Comparison of ENCODE assay signal across 16 cellular contexts in the genomic region with DNA sequence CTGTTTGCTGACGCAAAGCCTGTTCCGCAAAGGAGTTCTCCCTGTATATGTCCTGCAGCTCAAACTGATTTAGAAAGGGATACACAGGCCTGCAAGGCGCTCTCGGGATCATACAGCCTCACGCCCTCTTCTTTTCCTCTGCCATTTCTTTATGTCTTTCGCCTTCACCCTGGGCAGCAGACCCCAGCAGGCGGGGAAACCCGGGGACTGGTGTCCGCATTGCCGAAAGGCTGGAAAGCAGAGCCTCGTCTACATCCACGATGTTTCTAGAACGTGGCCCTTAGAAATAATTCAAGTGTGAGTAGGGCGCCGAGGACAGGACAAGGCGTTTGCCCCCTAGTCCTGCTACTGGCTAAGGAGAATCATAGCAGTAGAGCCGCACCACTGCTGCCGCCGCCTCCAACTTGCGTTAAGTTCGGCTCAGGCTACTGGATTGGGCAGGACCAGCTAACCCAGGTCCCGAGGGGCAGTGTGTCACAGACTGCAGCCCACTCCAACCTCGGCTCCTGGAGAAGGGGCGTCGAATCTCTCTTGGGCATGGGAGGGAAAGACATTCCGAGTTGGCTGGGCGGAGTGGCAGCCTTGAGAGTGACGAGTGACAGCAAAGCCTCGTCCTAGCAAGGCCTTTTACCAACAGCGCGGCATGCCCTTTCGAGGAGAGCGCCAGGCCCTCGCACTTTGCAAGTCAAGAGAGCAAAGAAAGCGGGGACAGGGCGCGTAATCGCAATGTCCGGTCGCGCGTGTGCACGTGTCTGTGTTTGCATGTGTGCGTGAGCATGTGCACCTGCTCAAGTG. TPM values are rescaled to one million over a fixed set of nuclear protein-coding genes. Genes with fewer than 3 reads are reported as not detected.
DNase-seq lines count a peak whose midpoint lies in the region; TF ChIP-seq lines count a peak whose summit lies in the region.
"Had no signal": no experiment of that assay in that cellular context is flagged by ENCODE, and none has a peak within 500 bp of the region (broad histone marks: within the 10 kb centered on the region; RNA-seq: fewer than 3 reads in every experiment).

No MANE protein-coding gene starts in this region.

- peak overlapping the region; percentile 40; the same call in 1 of the 2 replicates for H3K9ac ChIP-seq in ES-I3 (ENCODE audit: low read depth, low read length)
- no peak overlapping the region for H3K9ac ChIP-seq in HUES64 (ENCODE audit: low read depth, low read length)
- no peak overlapping the region for H3K9ac ChIP-seq in mammary epithelial cell (ENCODE audit: insufficient read depth, low read length)
- H3K9ac ChIP-seq: BLaER1 treated with 17β-estradiol and CSF1 and Interleukin-3, amounts not matched to agents 10 nM and 100 nM had no signal

- H3K9me3 Mint-ChIP-seq in nephron progenitor cell = no peaks in the 10 kb centered on the region

- peak overlapping the region; percentile 16 for H3K4me3 Mint-ChIP-seq in nephron progenitor cell
- H3K4me3 Mint-ChIP-seq: activated naive CD8-positive, alpha-beta T cell treated with anti-CD3 and anti-CD28 coated beads, Interleukin-2, amount 50 U/mL, for 24 hours had no signal

- in situ Hi-C loops in mammary epithelial cell (cut with MboI; ENCODE audit: low sequenced_read_pairs in 2 of 2) = no loop called here

- H3K27ac ChIP-seq in HUES64 (ENCODE audit: low read depth, low read length) = no peak overlapping the region
- H3K27ac ChIP-seq in left ventricle myocardium inferior (replicated peaks) = peak overlapping the region; percentile 89
- H3K27ac ChIP-seq in mammary epithelial cell (ENCODE audit: insufficient read depth, low read depth, low read length) = no peak overlapping the region
- H3K27ac ChIP-seq: BLaER1 treated with 17β-estradiol and CSF1 and Interleukin-3, amounts not matched to agents 10 nM and 100 nM; Peyer's patch had no signal

- intact Hi-C loops in left ventricle myocardium inferior (cut with micrococcal nuclease) (no loop called here), mammary epithelial cell (cut with micrococcal nuclease) (loop anchor here (10.0 kb wide), 1 partner anchor 192 kb away; no protein-coding TSS in a partner anchor)

- no peaks in the 10 kb centered on the region for H3K36me3 ChIP-seq in ES-I3 (ENCODE audit: insufficient read depth, low read length)
- H3K36me3 ChIP-seq in HUES64 (ENCODE audit: insufficient read depth, low read length) = no peaks in the 10 kb centered on the region
- no peaks in the 10 kb centered on the region for H3K36me3 ChIP-seq in left ventricle myocardium inferior
- no peaks in the 10 kb centered on the region for H3K36me3 ChIP-seq in mammary epithelial cell (ENCODE audit: insufficient read depth, low read length)
- H3K36me3 ChIP-seq: BLaER1 treated with 17β-estradiol and CSF1 and Interleukin-3, amounts not matched to agents 10 nM and 100 nM; Peyer's patch had no signal

- CTCF ChIA-PET in mammary epithelial cell (lab: Charles Lee; ENCODE audit: low non-redundant PET) = no interaction called here

- H3K9me3 ChIP-seq in ES-I3 (ENCODE audit: control insufficient read depth, insufficient read depth, low read length) = 0 out of 2 replicates have a peak, but pooled peaks cover 3% of the 10 kb centered on the region
- no peaks in the 10 kb centered on the region for H3K9me3 ChIP-seq in HUES64 (ENCODE audit: insufficient read depth, low read depth, low read length)
- no peaks in the 10 kb centered on the region for H3K9me3 ChIP-seq in left ventricle myocardium inferior (replicated peaks)
- no peaks in the 10 kb centered on the region for H3K9me3 ChIP-seq in mammary epithelial cell (replicated peaks; ENCODE audit: insufficient read depth, low read length)

- H3K27me3 Mint-ChIP-seq in nephron progenitor cell (ENCODE audit: low read depth, poor library complexity) = peaks cover 100% of the 10 kb centered on the region

- H3K27ac Mint-ChIP-seq in nephron progenitor cell = no peak overlapping the region
- H3K27ac Mint-ChIP-seq: activated naive CD8-positive, alpha-beta T cell treated with anti-CD3 and anti-CD28 coated beads, Interleukin-2, amount 50 U/mL, for 24 hours had no signal

- peaks cover 43% of the 10 kb centered on the region for H3K4me1 Mint-ChIP-seq in nephron progenitor cell

- H3K79me2 ChIP-seq in mammary epithelial cell (ENCODE audit: insufficient read depth, low read length) = no peaks in the 10 kb centered on the region

- no TSS peak for BruUV-seq in mammary epithelial cell (replicated peaks; lab: Mats Ljungman, UMichigan)

- H4K20me1 ChIP-seq in mammary epithelial cell (ENCODE audit: insufficient read depth, low read length) = no peaks in the 10 kb centered on the region
- H4K20me1 ChIP-seq: BLaER1 treated with 17β-estradiol and CSF1 and Interleukin-3, amounts not matched to agents 10 nM and 100 nM had no signal

- H3K4me3 ChIP-seq in HUES64 (ENCODE audit: low read length) (peak overlapping the region; percentile 36), left ventricle myocardium inferior (peak overlapping the region; percentile 38), mammary epithelial cell (replicated peaks in 1 of 3; ENCODE audit: insufficient read depth in 1 of 3, low read depth in 2 of 3, low read length in 3 of 3) (no peak overlapping the region)
- H3K4me3 ChIP-seq: BLaER1 treated with 17β-estradiol and CSF1 and Interleukin-3, amounts not matched to agents 10 nM and 100 nM; Peyer's patch had no signal

- dilution Hi-C loops in mammary epithelial cell (cut with HindIII; ENCODE audit: low sequenced_read_pairs) = no loop called here

- DNase-seq in left ventricle myocardium inferior = no peak
- DNase-seq in nephron progenitor cell = peak; percentile 34
- DNase-seq in epidermal melanocyte (ENCODE audit: insufficient read length, low spot score) = no peak
- DNase-seq in mammary epithelial cell = no peak
- no peak for DNase-seq in activated effector memory CD4-positive, alpha-beta T cell treated with anti-CD3 and anti-CD28 coated beads, Interleukin-2, amount 50 U/mL, for 16 hours
- DNase-seq: activated naive CD8-positive, alpha-beta T cell treated with anti-CD3 and anti-CD28 coated beads, Interleukin-2, amount 50 U/mL, for 24 hours; activated T-cell treated with anti-CD3 and anti-CD28 coated beads, Interleukin-2, amount 50 U/mL, for 1 hour; DMS53; NCI-H1092; NCI-H2171; NCI-H748 treated with DMSO at 0.1 percent for 48 hours; Peyer's patch; substantia nigra had no signal

- H3K4me1 ChIP-seq in ES-I3 (ENCODE audit: insufficient read depth, low read length) = no peaks in the 10 kb centered on the region
- peaks cover 10% of the 10 kb centered on the region for H3K4me1 ChIP-seq in HUES64 (ENCODE audit: insufficient read depth, low read length)
- H3K4me1 ChIP-seq in left ventricle myocardium inferior = peaks cover 22% of the 10 kb centered on the region
- peaks cover 10% of the 10 kb centered on the region for H3K4me1 ChIP-seq in mammary epithelial cell (ENCODE audit: insufficient read depth, low read length)
- H3K4me1 ChIP-seq: BLaER1 treated with 17β-estradiol and CSF1 and Interleukin-3, amounts not matched to agents 10 nM and 100 nM had no signal

- H2AFZ ChIP-seq in mammary epithelial cell (ENCODE audit: low read depth, low read length) = no peak overlapping the region

- H3K27me3 ChIP-seq in HUES64 (ENCODE audit: insufficient read depth, low read length) (peaks cover 99% of the 10 kb centered on the region), left ventricle myocardium inferior (ENCODE audit: low read depth) (peaks cover 100% of the 10 kb centered on the region), mammary epithelial cell (ENCODE audit: insufficient read depth, low read length) (peaks cover 81% of the 10 kb centered on the region)

- H3K36me3 Mint-ChIP-seq in nephron progenitor cell (ENCODE audit: low read depth) = no peaks in the 10 kb centered on the region

- WGBS in HUES64 = 3% methylated on average over 44 of the region's 44 CpGs
- WGBS in mammary epithelial cell (ENCODE audit: low coverage, missing lambda C conversion rate) = 12% methylated on average over 29 of the region's 44 CpGs

- H3K4me2 ChIP-seq in mammary epithelial cell (ENCODE audit: insufficient read depth, low read depth, low read length) = no peak overlapping the region
- H3K4me2 ChIP-seq: BLaER1 treated with 17β-estradiol and CSF1 and Interleukin-3, amounts not matched to agents 10 nM and 100 nM had no signal

- TF ChIP-seq CTCF in left ventricle myocardium inferior (IDR thresholded peaks at IDR 0.05; ENCODE audit: borderline replicate concordance) (no peak), nephron progenitor cell (IDR thresholded peaks at IDR 0.05) (no peak), mammary epithelial cell (conservative IDR thresholded peaks at IDR 0.05 in 1 of 2, IDR thresholded peaks at IDR 0.05 in 1 of 2; ENCODE audit: extremely low read depth in 1 of 2, insufficient read depth in 1 of 2, low read depth in 1 of 2, low read length in 2 of 2) (no peak)

RNA-seq across cellular contexts. Expression of a gene that starts 2.6 kb away (rescaled TPM):
- polyA plus RNA-seq in HUES64 (2013, experiment 1 of 2) = 0.15 TPM
- polyA plus RNA-seq in HUES64 (2013, experiment 2 of 2) = not detected
- total RNA-seq in left ventricle myocardium inferior = 3.5 TPM
- total RNA-seq in mammary epithelial cell = not detected
- 0.06 TPM for polyA plus RNA-seq in mammary epithelial cell
- polyA minus RNA-seq in mammary epithelial cell = 1.8 TPM

Comparison
In these comparisons a context has a peak if more than half of its experiments do, and no peak if none do; other contexts are left out.
1. H3K4me3 ChIP-seq: peak in HUES64 (single experiment) and left ventricle myocardium inferior (single experiment); none in mammary epithelial cell (0 of 3).